In the genomic region with DNA sequence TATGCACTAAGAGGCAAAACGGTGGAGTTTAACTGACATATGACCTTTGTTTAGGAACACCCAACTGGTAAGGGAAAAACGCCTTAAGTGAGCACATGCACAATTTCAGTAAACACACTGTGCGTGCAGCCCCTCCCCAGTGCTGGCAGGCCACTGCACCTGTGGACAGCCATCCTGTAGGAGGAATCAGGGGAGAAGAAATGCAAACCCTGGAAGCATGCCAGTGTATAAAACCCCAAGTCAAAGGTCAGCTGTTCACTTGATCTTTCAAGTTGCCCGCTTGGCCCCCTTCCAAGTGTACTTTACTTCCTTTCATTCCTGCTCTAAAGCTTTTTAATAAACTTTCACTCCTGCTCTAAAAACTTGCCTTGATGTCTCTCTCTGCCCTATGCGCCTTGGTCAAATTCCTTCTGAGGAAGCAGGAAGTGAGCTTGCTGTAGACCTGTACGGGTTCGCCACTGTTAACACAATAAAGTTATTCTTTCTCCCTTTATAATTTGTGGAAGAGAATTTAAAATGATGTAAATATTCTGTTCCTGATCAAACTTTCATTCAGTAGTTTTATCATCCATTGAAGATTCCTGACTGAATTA, we compare ENCODE assay signal across 25 cellular contexts. TPM values are rescaled to one million over a fixed set of nuclear protein-coding genes. Genes with fewer than 3 reads are reported as not detected.
A peak's percentile ranks its signal among the peaks of the same experiment; 100 is the strongest.
DNase-seq lines count a peak whose midpoint lies in the region; ATAC-seq, FAIRE-seq and TF ChIP-seq lines count a peak whose summit lies in the region.
"Had no signal": no experiment of that assay in that cellular context is flagged by ENCODE, and none has a peak within 500 bp of the region (broad histone marks: within the 10 kb centered on the region; RNA-seq: fewer than 3 reads in every experiment).

No MANE protein-coding gene starts in this region.

- 67 to 68% methylated on average over 7 of the region's 7 CpGs for WGBS in body of pancreas, 2 donors
- WGBS in right lobe of liver (ENCODE audit: insufficient coverage, low coverage, low lambda C conversion rate, missing lambda C conversion rate), result 28% methylated on average over 5 of the region's 7 CpGs

- TF ChIP-seq CTCF in natural killer cell (IDR thresholded peaks at IDR 0.05) (no peak), body of pancreas (IDR thresholded peaks at IDR 0.05) (no peak), right lobe of liver (IDR thresholded peaks at IDR 0.05) (no peak)

- no peaks in the 10 kb centered on the region for H3K27me3 Mint-ChIP-seq in natural killer cell (ENCODE audit: low read depth in 2 of 2)
- no peaks in the 10 kb centered on the region for H3K27me3 Mint-ChIP-seq in natural killer cell treated with Interleukin-12 subunit alpha and Interleukin-12 subunit beta and Interleukin-15 and Interleukin-18, amount 100 ng/mL, for 72 hours
- no peaks in the 10 kb centered on the region for H3K27me3 Mint-ChIP-seq in activated CD8-positive, alpha-beta T cell treated with anti-CD3 and anti-CD28 coated beads, Interleukin-2, amount 10 ng/mL, durations not matched to agents 7 days and 5 days (ENCODE audit: low read depth)
- H3K27me3 Mint-ChIP-seq: effector memory CD8-positive, alpha-beta T cell; memory B cell; naive thymus-derived CD8-positive, alpha-beta T cell had no signal

- H3K4me1 ChIP-seq in body of pancreas, result peaks cover 22% of the 10 kb centered on the region
- peaks cover 0 to 32% (median 4%) of the 10 kb centered on the region in 4 donors for H3K4me1 ChIP-seq in right lobe of liver
- H3K4me1 ChIP-seq: BLaER1 had no signal

- H3K4me1 Mint-ChIP-seq in natural killer cell, result peaks cover 71 to 77% of the 10 kb centered on the region in 2 donors
- peaks cover 41 to 56% of the 10 kb centered on the region in 2 donors for H3K4me1 Mint-ChIP-seq in natural killer cell treated with Interleukin-12 subunit alpha and Interleukin-12 subunit beta and Interleukin-15 and Interleukin-18, amount 100 ng/mL, for 72 hours (ENCODE audit: low read depth in 2 of 2)
- peaks cover 23% of the 10 kb centered on the region for H3K4me1 Mint-ChIP-seq in activated CD8-positive, alpha-beta T cell treated with anti-CD3 and anti-CD28 coated beads, Interleukin-2, amount 10 ng/mL, durations not matched to agents 7 days and 5 days (ENCODE audit: low read depth)

- H3K9me3 ChIP-seq in body of pancreas, result no peaks in the 10 kb centered on the region
- no peaks in the 10 kb centered on the region for H3K9me3 ChIP-seq in right lobe of liver
- H3K9me3 ChIP-seq: right atrium auricular region, SK-N-SH had no signal

- DNase-seq in natural killer cell (no peak), body of pancreas (peak; percentile 22 to 59 (median 43)), right lobe of liver (peak in 2 of 3 donors; percentile 37 to 69), iPS-NIHi7 (ENCODE audit: extremely low spot score) (no peak), GM19239 (ENCODE audit: insufficient read length, low spot score) (no peak)
- DNase-seq in natural killer cell treated with Interleukin-12 subunit alpha and Interleukin-12 subunit beta and Interleukin-15 and Interleukin-18, amount 100 ng/mL, for 72 hours (ENCODE audit: low spot score), result no peak
- DNase-seq in activated CD8-positive, alpha-beta T cell treated with anti-CD3 and anti-CD28 coated beads, Interleukin-2, amount 10 ng/mL, durations not matched to agents 7 days and 5 days, result no peak
- DNase-seq: activated CD4-positive, alpha-beta T cell treated with anti-CD3 and anti-CD28 coated beads, Interleukin-2, amount 50 U/mL, for 1 hour; activated CD8-positive, alpha-beta memory T cell treated with anti-CD3 and anti-CD28 coated beads, Interleukin-2, amount 50 U/mL, for 4 hours; cerebellar nuclear complex; effector memory CD8-positive, alpha-beta T cell; foreskin melanocyte; hippocampal formation; islet precursor cell; naive thymus-derived CD8-positive, alpha-beta T cell; NCI-H510A treated with DMSO at 0.1 percent for 48 hours; SK-N-SH; WERI-Rb-1 had no signal

- CTCF ChIA-PET in activated CD8-positive, alpha-beta T cell treated with anti-CD3 and anti-CD28 coated beads, Interleukin-2, amount 10 ng/mL, durations not matched to agents 7 days and 5 days (lab: Charles Lee), result no interaction called here

- H3K4me3 Mint-ChIP-seq in natural killer cell, result no peak overlapping the region
- H3K4me3 Mint-ChIP-seq in natural killer cell treated with Interleukin-12 subunit alpha and Interleukin-12 subunit beta and Interleukin-15 and Interleukin-18, amount 100 ng/mL, for 72 hours, result no peak overlapping the region
- no peak overlapping the region for H3K4me3 Mint-ChIP-seq in activated CD8-positive, alpha-beta T cell treated with anti-CD3 and anti-CD28 coated beads, Interleukin-2, amount 10 ng/mL, durations not matched to agents 7 days and 5 days
- H3K4me3 Mint-ChIP-seq: memory B cell had no signal

- POLR2A ChIA-PET in activated CD8-positive, alpha-beta T cell treated with anti-CD3 and anti-CD28 coated beads, Interleukin-2, amount 10 ng/mL, durations not matched to agents 7 days and 5 days (lab: Charles Lee), result no interaction called here

- H3K27me3 ChIP-seq in body of pancreas, result no peaks in the 10 kb centered on the region
- H3K27me3 ChIP-seq in right lobe of liver, result no peaks in the 10 kb centered on the region
- H3K27me3 ChIP-seq: BLaER1, right atrium auricular region had no signal

- no peak for FAIRE-seq in GM19239 (lab: Jason Lieb, UNC)
- FAIRE-seq: RCC 7860 had no signal

- H3K27ac Mint-ChIP-seq in natural killer cell, result peak overlapping the region; percentile 23 to 64
- peak overlapping the region in 1 of 2 donors; percentile 54 for H3K27ac Mint-ChIP-seq in natural killer cell treated with Interleukin-12 subunit alpha and Interleukin-12 subunit beta and Interleukin-15 and Interleukin-18, amount 100 ng/mL, for 72 hours
- no peak overlapping the region for H3K27ac Mint-ChIP-seq in activated CD8-positive, alpha-beta T cell treated with anti-CD3 and anti-CD28 coated beads, Interleukin-2, amount 10 ng/mL, durations not matched to agents 7 days and 5 days
- H3K27ac Mint-ChIP-seq: activated T-helper 2 cell treated with anti-CD3 and anti-CD28 coated beads, Interferon-gamma antibody, Interleukin-2, Interleukin-4, amounts not matched to agents 10 μg/mL and 5 μg/mL and 100 μg/mL, durations not matched to agents 14 hours and 24 hours and 36 hours; memory B cell had no signal

- TF ChIP-seq POLR2A in body of pancreas (IDR thresholded peaks at IDR 0.05) (no peak), right lobe of liver (IDR thresholded peaks at IDR 0.05) (no peak)

- H3K36me3 ChIP-seq in body of pancreas (replicated peaks in 1 of 2; ENCODE audit: insufficient read depth in 1 of 2, low read depth in 2 of 2), result no peaks in the 10 kb centered on the region
- H3K36me3 ChIP-seq in right lobe of liver, result no peaks in the 10 kb centered on the region
- H3K36me3 ChIP-seq: right atrium auricular region, WERI-Rb-1 had no signal

- H3K27ac ChIP-seq in body of pancreas (no peak overlapping the region), right lobe of liver (no peak overlapping the region)
- H3K27ac ChIP-seq: BLaER1, right atrium auricular region, WERI-Rb-1 had no signal

- H3K9me3 Mint-ChIP-seq in natural killer cell, result no peaks in the 10 kb centered on the region
- H3K9me3 Mint-ChIP-seq in natural killer cell treated with Interleukin-12 subunit alpha and Interleukin-12 subunit beta and Interleukin-15 and Interleukin-18, amount 100 ng/mL, for 72 hours, result peaks cover 5% of the 10 kb centered on the region
- peaks cover 14% of the 10 kb centered on the region for H3K9me3 Mint-ChIP-seq in activated CD8-positive, alpha-beta T cell treated with anti-CD3 and anti-CD28 coated beads, Interleukin-2, amount 10 ng/mL, durations not matched to agents 7 days and 5 days (ENCODE audit: insufficient read depth)
- H3K9me3 Mint-ChIP-seq: effector memory CD8-positive, alpha-beta T cell had no signal

- intact Hi-C loops in natural killer cell (cut with micrococcal nuclease), result no loop called here
- intact Hi-C loops in body of pancreas (cut with DNase I), result no loop called here
- intact Hi-C loops in right lobe of liver (cut with DNase I), result no loop called here

- H3K36me3 Mint-ChIP-seq in natural killer cell, result no peaks in the 10 kb centered on the region
- peaks cover 8% of the 10 kb centered on the region for H3K36me3 Mint-ChIP-seq in natural killer cell treated with Interleukin-12 subunit alpha and Interleukin-12 subunit beta and Interleukin-15 and Interleukin-18, amount 100 ng/mL, for 72 hours
- peaks cover 54% of the 10 kb centered on the region for H3K36me3 Mint-ChIP-seq in activated CD8-positive, alpha-beta T cell treated with anti-CD3 and anti-CD28 coated beads, Interleukin-2, amount 10 ng/mL, durations not matched to agents 7 days and 5 days (ENCODE audit: low read depth)

- H3K4me3 ChIP-seq in body of pancreas (no peak overlapping the region), right lobe of liver (no peak overlapping the region)
- H3K4me3 ChIP-seq: BLaER1, right atrium auricular region had no signal

- ATAC-seq in natural killer cell (no peak), body of pancreas (no peak), right lobe of liver (peak; percentile 55 to 88 (median 65)), GM19023 (IDR thresholded peaks at IDR 0.05; ENCODE audit: unreplicated experiment) (no peak)
- no peak for ATAC-seq in natural killer cell treated with Interleukin-12 subunit alpha and Interleukin-12 subunit beta and Interleukin-15 and Interleukin-18, amount 100 ng/mL, for 72 hours
- no peak for ATAC-seq in activated CD8-positive, alpha-beta T cell treated with anti-CD3 and anti-CD28 coated beads, Interleukin-2, amount 10 ng/mL, durations not matched to agents 7 days and 5 days
- ATAC-seq: effector memory CD8-positive, alpha-beta T cell; esophagus mucosa; naive thymus-derived CD8-positive, alpha-beta T cell had no signal

RNA-seq across cellular contexts. Expression of a gene that starts 31.8 kb away (rescaled TPM):
- total RNA-seq in natural killer cell, result 10 to 100 TPM; 67.0 to 95.4 (median 76.4) TPM
- total RNA-seq in natural killer cell treated with Interleukin-12 subunit alpha and Interleukin-12 subunit beta and Interleukin-15 and Interleukin-18, amount 100 ng/mL, for 72 hours, result 10 to 100 TPM; 35.6 to 39.7 TPM
- 10 to 100 TPM; 31.4 to 37.9 TPM for total RNA-seq in body of pancreas
- 10 to 100 TPM; 14.7 to 22.7 (median 18.7) TPM for total RNA-seq in right lobe of liver
- 10 to 100 TPM; 51.1 to 54.2 TPM for total RNA-seq in activated CD8-positive, alpha-beta T cell treated with anti-CD3 and anti-CD28 coated beads, Interleukin-2, amount 10 ng/mL, durations not matched to agents 7 days and 5 days

Comparison
In these comparisons a context has a peak if more than half of its experiments do, and no peak if none do; other contexts are left out.
1. ATAC-seq: peak in right lobe of liver (4 of 4); none in natural killer cell (0 of 3), natural killer cell treated with Interleukin-12 subunit alpha and Interleukin-12 subunit beta and Interleukin-15 and Interleukin-18, amount 100 ng/mL, for 72 hours (0 of 2), body of pancreas (single experiment), GM19023 (single experiment) and activated CD8-positive, alpha-beta T cell treated with anti-CD3 and anti-CD28 coated beads, Interleukin-2, amount 10 ng/mL, durations not matched to agents 7 days and 5 days (single experiment).
2. DNase-seq: peak in body of pancreas (4 of 4) and right lobe of liver (2 of 3); none in natural killer cell (single experiment), natural killer cell treated with Interleukin-12 subunit alpha and Interleukin-12 subunit beta and Interleukin-15 and Interleukin-18, amount 100 ng/mL, for 72 hours (single experiment), iPS-NIHi7 (single experiment), GM19239 (single experiment) and activated CD8-positive, alpha-beta T cell treated with anti-CD3 and anti-CD28 coated beads, Interleukin-2, amount 10 ng/mL, durations not matched to agents 7 days and 5 days (single experiment).